Comparison of ENCODE assay signal across 1 cellular context in the genomic region with DNA sequence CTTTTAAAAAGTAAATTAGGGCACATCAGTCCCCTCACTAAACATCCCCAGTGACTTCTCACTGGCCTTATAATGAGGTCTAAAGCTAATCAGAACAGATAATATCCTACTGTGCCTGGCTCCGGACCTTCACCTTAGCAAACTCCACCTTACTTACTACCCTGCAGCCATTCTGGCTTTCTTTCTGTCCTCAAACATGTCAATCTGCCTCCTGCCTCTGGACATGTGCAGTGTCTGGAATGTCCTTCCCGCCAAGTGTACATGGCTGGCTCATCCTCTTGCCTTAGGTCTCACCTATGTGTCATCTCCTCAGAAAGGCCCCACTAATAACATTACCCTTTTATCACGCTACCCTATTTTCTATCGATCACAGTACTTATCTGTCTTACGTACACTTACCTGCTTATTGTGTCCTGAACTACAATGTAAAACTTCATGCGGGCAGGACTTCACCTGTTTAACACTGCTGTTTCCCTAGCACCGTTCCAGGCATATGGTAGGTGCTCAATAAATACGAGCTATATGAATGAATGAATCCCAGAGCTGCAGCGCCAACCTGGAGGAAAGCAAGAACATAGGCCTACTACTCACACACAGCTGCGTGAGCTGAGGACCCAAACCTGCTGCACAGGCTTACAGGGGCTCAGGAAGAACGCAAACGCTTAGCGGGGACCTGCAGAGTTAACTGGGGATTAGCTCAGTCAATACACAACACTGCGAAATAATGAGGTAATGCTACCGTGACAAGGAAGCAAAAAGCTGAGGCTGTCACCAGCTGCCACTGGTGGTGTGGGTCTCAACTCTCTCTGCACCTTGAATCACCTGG.
TF ChIP-seq lines count a peak whose summit lies in the region.

No MANE protein-coding gene starts in this region.

TF ChIP-seq in A549, 52 proteins besides CTCF, POLR2A, EP300 and RAD21 (continued from another document):
- TF ChIP-seq PHF8 (IDR thresholded peaks at IDR 0.05; ENCODE audit: borderline replicate concordance, low read depth) (no peak), HOXB13 (CRISPR knock-in tag; IDR thresholded peaks at IDR 0.05; ENCODE audit: low read depth) (no peak), CHD4 (IDR thresholded peaks at IDR 0.05; ENCODE audit: borderline replicate concordance) (no peak)
TF ChIP-seq in A549: peak in this region for 0.
